Comparison of ENCODE assay signal across 25 cellular contexts in the genomic region with DNA sequence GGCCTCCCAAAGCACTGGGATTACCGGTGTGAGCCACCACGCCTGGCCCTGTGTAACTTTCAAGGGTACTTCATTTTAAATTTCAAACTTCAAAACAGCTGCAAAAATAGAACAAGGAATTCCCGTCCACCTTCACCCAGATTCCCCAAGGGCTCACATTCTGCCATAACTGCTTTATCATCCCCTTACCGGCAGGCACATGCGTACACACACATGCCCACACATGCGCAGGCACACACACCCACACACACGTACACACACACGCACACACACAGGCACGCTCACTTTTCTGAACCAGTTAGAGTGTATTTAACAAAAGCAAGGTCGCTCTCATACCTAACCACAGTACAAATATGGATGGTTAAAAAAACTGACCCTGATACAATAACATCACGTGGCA. TPM values are rescaled to one million over a fixed set of nuclear protein-coding genes. Genes with fewer than 3 reads are reported as not detected.
A peak's percentile ranks its signal among the peaks of the same experiment; 100 is the strongest.
DNase-seq lines count a peak whose midpoint lies in the region; ATAC-seq lines count a peak whose summit lies in the region.
"Had no signal": no experiment of that assay in that cellular context is flagged by ENCODE, and none has a peak within 500 bp of the region (broad histone marks: within the 10 kb centered on the region; RNA-seq: fewer than 3 reads in every experiment).

No MANE protein-coding gene starts in this region.

- peak overlapping the region; percentile 32 to 91 (median 82) for H3K27ac Mint-ChIP-seq in immature natural killer cell
- H3K27ac Mint-ChIP-seq: activated naive CD8-positive, alpha-beta T cell; mesothelial cell of epicardium had no signal

- peaks cover 18 to 32% (median 23%) of the 10 kb centered on the region in 3 donors for H3K27me3 Mint-ChIP-seq in immature natural killer cell (ENCODE audit: low read depth in 3 of 3)
- H3K27me3 Mint-ChIP-seq: activated naive CD8-positive, alpha-beta T cell; CD4-positive, alpha-beta memory T cell; T-helper 17 cell had no signal

- H3K27ac ChIP-seq in cingulate gyrus (ENCODE audit: low read depth, low read length) (peak overlapping the region; percentile 79), temporal lobe (ENCODE audit: low read depth, low read length) (peak overlapping the region; percentile 88)
- H3K27ac ChIP-seq: 22Rv1, colonic mucosa, left lung, thyroid gland had no signal

- peaks cover 60 to 61% of the 10 kb centered on the region in 2 donors for H3K4me1 Mint-ChIP-seq in immature natural killer cell
- H3K4me1 Mint-ChIP-seq: mesothelial cell of epicardium had no signal

- no peaks in the 10 kb centered on the region for H3K9me3 Mint-ChIP-seq in immature natural killer cell
- H3K9me3 Mint-ChIP-seq: CD4-positive, alpha-beta memory T cell; mesothelial cell of epicardium had no signal

- ATAC-seq in GM18868 (IDR thresholded peaks at IDR 0.05; ENCODE audit: unreplicated experiment) (no peak), HG03097 (IDR thresholded peaks at IDR 0.05; ENCODE audit: low FRiP score, unreplicated experiment) (no peak)
- ATAC-seq: left lung, Panc1, T-helper 17 cell had no signal

- peaks cover 9 to 13% (median 12%) of the 10 kb centered on the region in 3 donors for H3K36me3 Mint-ChIP-seq in immature natural killer cell
- H3K36me3 Mint-ChIP-seq: activated naive CD8-positive, alpha-beta T cell had no signal

- DNase-seq in DMS79 treated with DMSO at 0.1 percent for 48 hours (lab: John Stamatoyannopoulos, UW) (peak; percentile 12), DMS79 (lab: John Stamatoyannopoulos, UW) (no peak), immature natural killer cell (no peak), D341Med (ENCODE audit: low spot score) (no peak)
- DNase-seq: activated CD4-positive, alpha-beta T cell treated with anti-CD3 and anti-CD28 coated beads for 4 hours; CD4-positive, alpha-beta memory T cell; colonic mucosa; Kasumi-1; left lung; NCI-H1105; NCI-H2081; NCI-H510A treated with DMSO at 0.1 percent for 48 hours; NK-92 treated with Interleukin-12 subunit alpha and Interleukin-12 subunit beta, amount 100 ng/mL, for 24 hours; small intestine; stimulated activated naive CD4-positive, alpha-beta T cell; T-helper 17 cell; thyroid gland had no signal

- peak overlapping the region in 4 of 5 donors; percentile 54 to 65 (median 58) for H3K4me3 Mint-ChIP-seq in immature natural killer cell
- H3K4me3 Mint-ChIP-seq: activated naive CD8-positive, alpha-beta T cell; CD4-positive, alpha-beta memory T cell; mesothelial cell of epicardium had no signal

RNA-seq across cellular contexts. Expression of gene PDIA2, which starts 23.0 kb away (rescaled TPM):
- polyA plus RNA-seq in immature natural killer cell, result not detected
- total RNA-seq in temporal lobe, result 10.8 TPM
- total RNA-seq: CD4-positive, alpha-beta memory T cell had no signal
- polyA plus RNA-seq: CD4-positive, alpha-beta memory T cell had no signal

RNA-seq across cellular contexts. Expression of gene ARHGDIG, which starts 25.5 kb away (rescaled TPM):
- not detected for polyA plus RNA-seq in immature natural killer cell
- total RNA-seq in temporal lobe, result 29.5 TPM
- total RNA-seq: T-helper 17 cell, thyroid gland had no signal
- polyA plus RNA-seq: CD4-positive, alpha-beta memory T cell had no signal

RNA-seq across cellular contexts. Expression of gene RGS11, which starts 30.2 kb away (rescaled TPM):
- polyA plus RNA-seq in immature natural killer cell, result not detected
- 9.6 TPM for total RNA-seq in temporal lobe
- total RNA-seq: T-helper 17 cell had no signal
- polyA plus RNA-seq: CD4-positive, alpha-beta memory T cell had no signal

RNA-seq across cellular contexts. Expression of gene AXIN1, which starts 46.6 kb away (rescaled TPM):
- polyA plus RNA-seq in immature natural killer cell, result 10 to 100 TPM in 1 of 3 donors, 1 to 10 TPM in 2; 1.9 to 12.5 (median 5.2) TPM
- 12.8 TPM for total RNA-seq in temporal lobe
